Comparison of ENCODE assay signal across 11 cellular contexts in the genomic region with DNA sequence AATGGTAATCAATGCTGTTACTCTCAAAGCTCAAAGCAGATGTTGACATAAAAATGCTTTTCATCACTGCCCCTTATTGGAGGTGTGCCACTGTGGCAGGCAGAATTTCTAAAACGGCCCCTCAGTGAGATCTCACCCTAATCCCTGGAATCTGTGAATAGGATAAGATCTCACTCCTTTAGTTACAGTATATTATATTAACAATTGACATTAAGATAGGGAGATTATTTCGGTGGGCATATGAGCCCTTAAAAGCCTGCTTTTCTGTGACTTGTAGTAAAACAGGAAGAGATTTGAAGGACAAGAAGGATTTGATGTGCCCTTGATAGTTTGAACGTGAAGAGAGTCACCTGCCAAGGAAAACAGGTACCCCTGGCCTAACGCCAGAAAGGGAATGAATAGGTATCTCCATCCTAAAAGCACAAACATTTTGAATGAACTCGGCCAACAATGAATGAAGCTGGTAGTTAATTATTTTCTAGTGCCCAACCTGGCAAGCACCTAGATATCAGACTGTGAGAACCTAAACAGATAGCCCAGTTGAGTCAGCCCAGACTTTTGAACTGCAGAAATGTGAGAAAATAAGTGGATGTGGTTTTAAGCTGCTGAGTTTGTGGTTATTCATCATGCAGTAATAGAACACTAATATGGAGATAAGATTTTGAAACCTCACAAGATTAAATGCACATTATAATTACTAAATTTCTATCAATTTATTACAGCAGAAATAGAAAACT.
DNase-seq lines count a peak whose midpoint lies in the region; ATAC-seq and TF ChIP-seq lines count a peak whose summit lies in the region.
"Had no signal": no experiment of that assay in that cellular context is flagged by ENCODE, and none has a peak within 500 bp of the region (broad histone marks: within the 10 kb centered on the region; RNA-seq: fewer than 3 reads in every experiment).

No MANE protein-coding gene starts in this region.

- H3K27ac ChIP-seq in IMR-90 (ENCODE audit: insufficient read depth, low read length): no peak overlapping the region

- no peak overlapping the region for H3K56ac ChIP-seq in IMR-90 (ENCODE audit: extremely low read depth, insufficient read depth, low read length)

- H4K5ac ChIP-seq in IMR-90 (ENCODE audit: low read depth, low read length): no peak overlapping the region

- no peak overlapping the region for H2BK20ac ChIP-seq in IMR-90 (ENCODE audit: low read depth, low read length)

- no peak for TF ChIP-seq CTCF in IMR-90 (conservative IDR thresholded peaks at IDR 0.05; ENCODE audit: low read depth, low read length)
- no peak for TF ChIP-seq CTCF in astrocyte of the cerebellum (IDR thresholded peaks at IDR 0.05; ENCODE audit: low read depth, low read length, missing control alignments)

- H2AFZ ChIP-seq in IMR-90 (replicated peaks; ENCODE audit: low read length, poor library complexity): no peak overlapping the region

- H3K79me1 ChIP-seq in IMR-90 (ENCODE audit: low read depth in 1 of 2, low read length in 2 of 2): no peaks in the 10 kb centered on the region

- DNase-seq in IMR-90: peak; percentile 62
- DNase-seq in astrocyte of the cerebellum (ENCODE audit: low read depth): peak; percentile 64
- DNase-seq in renal cortical epithelial cell (ENCODE audit: low read depth): peak; percentile 97
- DNase-seq in activated CD4-positive, alpha-beta T cell treated with anti-CD3 and anti-CD28 coated beads, Interleukin-2, amount 50 U/mL, for 4 hours: no peak
- DNase-seq in GM03348 (ENCODE audit: low spot score): no peak
- DNase-seq in T-helper 1 cell: no peak
- DNase-seq in NCI-H1930 (lab: John Stamatoyannopoulos, UW): no peak
- DNase-seq: retina; stimulated activated naive CD8-positive, alpha-beta T cell treated with anti-CD3 and anti-CD28 coated beads, Interleukin-15, amount 100 ng/mL, for 72 hours; T1000 had no signal

- intact Hi-C loops in IMR-90 (cut with micrococcal nuclease): no loop called here

- CTCF ChIA-PET in IMR-90 (lab: Yijun Ruan, JAX): no interaction called here

- H3K4me2 ChIP-seq in IMR-90 (ENCODE audit: low read depth, low read length): no peak overlapping the region

- H4K91ac ChIP-seq in IMR-90 (ENCODE audit: insufficient read depth, low read depth, low read length): no peak overlapping the region

- no peaks in the 10 kb centered on the region for H3K4me1 ChIP-seq in IMR-90 (ENCODE audit: control insufficient read depth, insufficient read depth, low read length)

- no peaks in the 10 kb centered on the region for H3K27me3 ChIP-seq in IMR-90 (ENCODE audit: control insufficient read depth, insufficient read depth, low read length)

- no peak for TF ChIP-seq RAD21 in IMR-90 (IDR thresholded peaks at IDR 0.05; ENCODE audit: low read length)

- no peaks in the 10 kb centered on the region for H3K9me3 ChIP-seq in IMR-90 (ENCODE audit: control insufficient read depth, insufficient read depth, low read length)

- no peaks in the 10 kb centered on the region; the same call in 1 of the 2 replicates for H3K9me1 ChIP-seq in IMR-90 (ENCODE audit: insufficient read depth, low read length)

- H3K14ac ChIP-seq in IMR-90 (replicated peaks; ENCODE audit: low read depth, low read length): no peak overlapping the region

- no peak overlapping the region for H3K4me3 ChIP-seq in IMR-90 (ENCODE audit: insufficient read depth, low read depth, low read length)
- no peak overlapping the region for H3K4me3 ChIP-seq in astrocyte of the cerebellum (ENCODE audit: low read depth, low read length)

- no peak overlapping the region for H2BK15ac ChIP-seq in IMR-90 (ENCODE audit: low read depth, low read length)

- no TSS peak for BruUV-seq in IMR-90 (replicated peaks; lab: Mats Ljungman, UMichigan)

- ATAC-seq in GM21423 (IDR thresholded peaks at IDR 0.05; ENCODE audit: unreplicated experiment): peak; percentile 82
- ATAC-seq in IMR-90 (ENCODE audit: low read depth): 0 out of 2 replicates have a peak, but pooled peaks have one; percentile 21
- ATAC-seq: stimulated activated naive CD8-positive, alpha-beta T cell treated with anti-CD3 and anti-CD28 coated beads, Interleukin-15, amount 100 ng/mL, for 72 hours had no signal

- no peak overlapping the region for H3K23ac ChIP-seq in IMR-90 (ENCODE audit: low read depth, low read length)

- no peak for TF ChIP-seq POLR2A in IMR-90 (IDR thresholded peaks at IDR 0.05; ENCODE audit: low read depth, low read length)

- H2BK120ac ChIP-seq in IMR-90 (ENCODE audit: low read depth, low read length): no peak overlapping the region

- H3K4ac ChIP-seq in IMR-90 (ENCODE audit: low read depth, low read length): no peak overlapping the region

- dilution Hi-C loops in IMR-90 (cut with HindIII; ENCODE audit: low sequenced_read_pairs, unreplicated experiment): no loop called here

- no peak overlapping the region for H2BK5ac ChIP-seq in IMR-90 (ENCODE audit: low read depth, low read length, poor library complexity, severe bottlenecking)

- H3K9ac ChIP-seq in IMR-90 (ENCODE audit: low read depth, low read length): no peak overlapping the region

- H4K20me1 ChIP-seq in IMR-90 (ENCODE audit: insufficient read depth, low read length): no peaks in the 10 kb centered on the region

- POLR2A ChIA-PET in IMR-90 (lab: Charles Lee; ENCODE audit: unreplicated experiment): no interaction called here

- 60% methylated on average over 1 of the region's 5 CpGs; no CpG with 5 or more reads in 1 of the 2 experiments for WGBS in IMR-90 (ENCODE audit: extremely low coverage in 2 of 2, insufficient read length in 1 of 2), 2 experiments

- no peak overlapping the region for H2AK9ac ChIP-seq in IMR-90 (replicated peaks; ENCODE audit: low read depth, low read length, poor library complexity)

- H3K18ac ChIP-seq in IMR-90 (ENCODE audit: low read depth, low read length): no peak overlapping the region

- no peak overlapping the region for H4K8ac ChIP-seq in IMR-90 (ENCODE audit: low read depth in 2 of 2, low read length in 2 of 2)

- no peaks in the 10 kb centered on the region for H3K36me3 ChIP-seq in IMR-90 (ENCODE audit: control insufficient read depth, insufficient read depth, low read length)

- no peak overlapping the region for H2AK5ac ChIP-seq in IMR-90 (ENCODE audit: low read depth, low read length)

- in situ Hi-C loops in IMR-90 (cut with MboI; ENCODE audit: low sequenced_read_pairs) (no loop called here), astrocyte of the cerebellum (cut with HindIII; ENCODE audit: low sequenced_read_pairs) (no loop called here)

TF ChIP-seq in IMR-90, 13 proteins besides CTCF, POLR2A, EP300 and RAD21:
- TF ChIP-seq NFE2L2 (IDR thresholded peaks at IDR 0.05; ENCODE audit: low read depth, low read length): no peak
- TF ChIP-seq RFX5 (IDR thresholded peaks at IDR 0.05; ENCODE audit: low read depth, low read length): no peak
- no peak for TF ChIP-seq RCOR1 (IDR thresholded peaks at IDR 0.05; ENCODE audit: insufficient replicate concordance, low read length)
- TF ChIP-seq MAZ (IDR thresholded peaks at IDR 0.05; ENCODE audit: borderline replicate concordance, low read depth, low read length): no peak

Comparison
In these comparisons a context has a peak if more than half of its experiments do, and no peak if none do; other contexts are left out.
1. DNase-seq: peak in IMR-90 (single experiment), astrocyte of the cerebellum (single experiment) and renal cortical epithelial cell (single experiment); none in activated CD4-positive, alpha-beta T cell treated with anti-CD3 and anti-CD28 coated beads, Interleukin-2, amount 50 U/mL, for 4 hours (0 of 2), GM03348 (single experiment), T-helper 1 cell (0 of 5) and NCI-H1930 (0 of 2).